In the genomic region with DNA sequence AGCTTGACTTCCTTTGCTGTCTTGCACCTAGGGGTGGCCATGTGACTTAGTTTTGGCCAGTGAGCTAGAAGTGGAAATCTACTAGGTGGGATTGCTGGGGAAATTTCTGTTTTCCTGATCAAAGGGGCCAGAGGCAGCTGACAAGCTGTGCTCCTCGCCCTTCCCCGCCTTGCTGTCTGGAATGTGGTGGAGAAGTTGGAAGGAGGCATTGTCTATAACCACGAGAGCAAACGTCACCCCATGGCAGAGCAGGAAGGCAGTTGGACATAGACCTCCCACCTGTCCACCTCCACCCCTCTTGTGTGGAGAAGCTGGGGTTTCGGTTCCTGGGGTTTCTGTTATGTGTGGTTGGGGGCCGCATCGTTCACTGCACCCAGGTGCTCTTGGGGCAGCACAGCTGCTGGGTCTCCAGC, we compare ENCODE assay signal across 18 cellular contexts. TPM values are rescaled to one million over a fixed set of nuclear protein-coding genes. Genes with fewer than 3 reads are reported as not detected.
A peak's percentile ranks its signal among the peaks of the same experiment; 100 is the strongest.
DNase-seq lines count a peak whose midpoint lies in the region; ATAC-seq, FAIRE-seq and TF ChIP-seq lines count a peak whose summit lies in the region.
"Had no signal": no experiment of that assay in that cellular context is flagged by ENCODE, and none has a peak within 500 bp of the region (broad histone marks: within the 10 kb centered on the region; RNA-seq: fewer than 3 reads in every experiment).

No MANE protein-coding gene starts in this region.

- WGBS in body of pancreas, 2 donors: 78 to 88% methylated on average over 7 of the region's 7 CpGs
- WGBS in small intestine, 3 donors: 38 to 62% (median 50%) methylated on average over 7 of the region's 7 CpGs

- DNase-seq in body of pancreas: peak in 1 of 4 donors; percentile 43
- DNase-seq in small intestine: peak; percentile 40
- no peak for DNase-seq in middle frontal gyrus (ENCODE audit: extremely low spot score, low spot score)
- DNase-seq in D341Med (ENCODE audit: low spot score): no peak
- no peak for DNase-seq in NCI-H2029 treated with DMSO at 0.1 percent for 48 hours (lab: John Stamatoyannopoulos, UW)
- DNase-seq: activated CD4-positive, alpha-beta T cell treated with anti-CD3 and anti-CD28 coated beads for 4 hours; activated naive CD8-positive, alpha-beta T cell treated with anti-CD3 and anti-CD28 coated beads for 36 hours; immature natural killer cell; mesenchymal stem cell had no signal

- H3K4me1 ChIP-seq in HUES6 (ENCODE audit: control insufficient read depth, insufficient read depth, low read length) (peaks cover 19% of the 10 kb centered on the region; the same call in 1 of the 2 replicates), body of pancreas (peaks cover 71% of the 10 kb centered on the region), small intestine (ENCODE audit: control insufficient read depth in 2 of 2, insufficient read depth in 1 of 2, low read depth in 1 of 2, low read length in 1 of 2) (no peaks in the 10 kb centered on the region)

- H3K36me3 ChIP-seq in HUES6 (ENCODE audit: control insufficient read depth, insufficient read depth, low read length): peaks cover 14% of the 10 kb centered on the region
- H3K36me3 ChIP-seq in body of pancreas (replicated peaks in 1 of 2; ENCODE audit: insufficient read depth in 1 of 2, low read depth in 2 of 2): no peaks in the 10 kb centered on the region
- peaks cover 9 to 11% of the 10 kb centered on the region in 2 donors for H3K36me3 ChIP-seq in small intestine (ENCODE audit: control insufficient read depth in 2 of 2, insufficient read depth in 2 of 2, low read length in 2 of 2)
- H3K36me3 ChIP-seq: thoracic aorta had no signal

- no peak for FAIRE-seq in small intestine (lab: Jason Lieb, UNC)
- FAIRE-seq: endothelial cell of umbilical vein had no signal

- peak overlapping the region; percentile 34 for H3K9ac ChIP-seq in HUES6 (ENCODE audit: low read length)

- intact Hi-C loops in body of pancreas (cut with DNase I): no loop called here

- ATAC-seq in GM19438 (IDR thresholded peaks at IDR 0.05; ENCODE audit: low read depth, unreplicated experiment): peak; percentile 67
- peak; percentile 10 for ATAC-seq in body of pancreas

- no peak for TF ChIP-seq CTCF in body of pancreas (IDR thresholded peaks at IDR 0.05)

- H3K4me3 ChIP-seq in HUES6 (ENCODE audit: low read depth, low read length) (no peak overlapping the region), body of pancreas (no peak overlapping the region), small intestine (ENCODE audit: low read depth in 1 of 2, low read length in 2 of 2) (no peak overlapping the region)
- H3K4me3 ChIP-seq: gastrocnemius medialis, thoracic aorta had no signal

- H3K27ac ChIP-seq in HUES6 (ENCODE audit: low read depth, low read length) (no peak overlapping the region), body of pancreas (peak overlapping the region; percentile 50 to 89 (median 80)), small intestine (ENCODE audit: low read depth in 1 of 2, low read length in 1 of 2) (no peak overlapping the region)
- H3K27ac ChIP-seq: C4-2B, gastrocnemius medialis, thoracic aorta had no signal

- H3K9me3 ChIP-seq in HUES6 (ENCODE audit: control insufficient read depth, insufficient read depth, low read depth, low read length) (no peaks in the 10 kb centered on the region), body of pancreas (no peaks in the 10 kb centered on the region), small intestine (ENCODE audit: control insufficient read depth, low read depth) (no peaks in the 10 kb centered on the region)
- H3K9me3 ChIP-seq: gastrocnemius medialis, thoracic aorta had no signal

- peak in 1 of 3 donors; percentile 16 for TF ChIP-seq POLR2A in body of pancreas (IDR thresholded peaks at IDR 0.05)

- peaks cover 19% of the 10 kb centered on the region for H3K27me3 ChIP-seq in HUES6 (ENCODE audit: control insufficient read depth, insufficient read depth, low read length)
- H3K27me3 ChIP-seq in body of pancreas: no peaks in the 10 kb centered on the region
- no peaks in the 10 kb centered on the region for H3K27me3 ChIP-seq in small intestine (ENCODE audit: control insufficient read depth in 2 of 2, insufficient read depth in 2 of 2, low read length in 2 of 2)

RNA-seq across cellular contexts. Expression of gene SFRP5, which starts 7.3 kb away (rescaled TPM):
- 100 to 1,000 TPM; 163 to 226 TPM for total RNA-seq in body of pancreas
- polyA plus RNA-seq in small intestine: 100 to 1,000 TPM in 1 of 3 donors, 10 to 100 TPM in 2; 41.7 to 110 (median 65.9) TPM
- total RNA-seq: endothelial cell of umbilical vein, NCI-H460, RPMI7951 had no signal
- polyA plus RNA-seq: endothelial cell of umbilical vein, IgD-negative memory B cell, immature natural killer cell had no signal

RNA-seq across cellular contexts. Expression of gene ZFYVE27, which starts 27.6 kb away (rescaled TPM):
- 10 to 100 TPM; 14.8 to 32.6 TPM for total RNA-seq in body of pancreas
- 10 to 100 TPM; 21.6 to 30.7 (median 28.6) TPM for polyA plus RNA-seq in small intestine

RNA-seq across cellular contexts. Expression of gene MARVELD1, which starts 51.0 kb away (rescaled TPM):
- 1 to 10 TPM; 4.3 to 6.5 TPM for total RNA-seq in body of pancreas
- 10 to 100 TPM in 1 of 3 donors, 1 to 10 TPM in 2; 1.6 to 16.4 (median 4.0) TPM for polyA plus RNA-seq in small intestine

Comparison
In these comparisons a context has a peak if more than half of its experiments do, and no peak if none do; other contexts are left out.
1. H3K27ac ChIP-seq: peak in body of pancreas (4 of 4); none in HUES6 (single experiment) and small intestine (0 of 2).